In genomic region chr13:37342205-37342604, GRCh38 we compare ENCODE assay signal across 19 cellular contexts.
"Had no signal": no experiment of that assay in that cellular context is flagged by ENCODE, and none has a peak within 500 bp of the region (broad histone marks: within the 10 kb centered on the region; RNA-seq: fewer than 3 reads in every experiment).

No MANE protein-coding gene starts in this region.

- H3K27ac ChIP-seq: colonic mucosa, esophagus squamous epithelium, gastroesophageal sphincter, left lung, lower lobe of right lung, neural progenitor cell, pancreas, prostate gland, right lobe of liver, suprapubic skin, thyroid gland had no signal

- ATAC-seq: gastroesophageal sphincter; left lung; natural killer cell treated with Interleukin-12 subunit alpha and Interleukin-12 subunit beta and Interleukin-15 and Interleukin-18, amount 100 ng/mL, for 72 hours; pancreas; right lobe of liver; stimulated activated naive CD8-positive, alpha-beta T cell treated with anti-CD3 and anti-CD28 coated beads, Interleukin-15, Interleukin-2, amounts not matched to agents 100 U/mL and 50 U/mL, for 24 hours had no signal

- H3K36me3 ChIP-seq: colonic mucosa, esophagus squamous epithelium, gastroesophageal sphincter, left lung, lower lobe of right lung, neural progenitor cell, pancreas, prostate gland, right lobe of liver, suprapubic skin, thyroid gland had no signal

- DNase-seq: colonic mucosa; dermis blood vessel endothelial cell; esophagus squamous epithelium; foreskin fibroblast; glutamatergic neuron; islet precursor cell; left lung; lower lobe of right lung; midbrain; occipital lobe; right lobe of liver; stimulated activated naive CD8-positive, alpha-beta T cell treated with anti-CD3 and anti-CD28 coated beads, Interleukin-15, Interleukin-2, amounts not matched to agents 100 U/mL and 50 U/mL, for 24 hours; thyroid gland had no signal

- FAIRE-seq: pancreas had no signal

- H3K4me1 ChIP-seq: colonic mucosa, esophagus squamous epithelium, left lung, lower lobe of right lung, neural progenitor cell, pancreas, prostate gland, right lobe of liver, suprapubic skin, thyroid gland had no signal

- H3K9ac ChIP-seq: neural progenitor cell had no signal

- H3K4me3 ChIP-seq: colonic mucosa, esophagus squamous epithelium, gastroesophageal sphincter, left lung, lower lobe of right lung, neural progenitor cell, pancreas, prostate gland, right lobe of liver, suprapubic skin, thyroid gland had no signal

- H3K27me3 ChIP-seq: colonic mucosa, esophagus squamous epithelium, gastroesophageal sphincter, left lung, neural progenitor cell, pancreas, right lobe of liver, suprapubic skin, thyroid gland had no signal

- H3K9me3 ChIP-seq: colonic mucosa, esophagus squamous epithelium, gastroesophageal sphincter, left lung, lower lobe of right lung, pancreas, prostate gland, right lobe of liver, suprapubic skin, thyroid gland had no signal
